ENCODE assay signal across 15 cellular contexts in the genomic region with DNA sequence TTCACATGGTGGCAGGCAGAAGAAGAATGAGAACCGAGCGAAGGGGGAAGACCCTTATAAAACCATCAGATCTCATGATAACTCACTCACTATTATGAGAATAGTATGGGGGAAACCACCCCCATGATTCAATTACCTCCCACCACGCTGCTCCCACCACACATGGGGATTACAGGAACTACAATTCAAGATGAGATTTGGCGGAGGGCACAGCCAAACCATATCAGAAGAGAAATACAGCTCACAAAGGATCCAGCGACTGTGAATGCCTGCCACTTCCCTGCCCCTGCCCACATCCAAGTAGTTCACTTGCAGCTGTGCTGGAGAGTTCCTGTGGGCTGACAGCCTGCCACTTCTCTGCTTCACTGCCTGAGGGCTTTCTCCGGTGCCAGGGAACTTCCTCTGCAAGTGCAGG.
"Had no signal": no experiment of that assay in that cellular context is flagged by ENCODE, and none has a peak within 500 bp of the region (broad histone marks: within the 10 kb centered on the region; RNA-seq: fewer than 3 reads in every experiment).

No MANE protein-coding gene starts in this region.

- H3K4me1 ChIP-seq: ascending aorta, gastrocnemius medialis, psoas muscle, transverse colon had no signal

- H3K9me3 ChIP-seq: ascending aorta, gastrocnemius medialis, transverse colon had no signal

- ATAC-seq: gastrocnemius medialis, heart right ventricle, left lobe of liver, psoas muscle, sciatic nerve had no signal

- H3K4me3 ChIP-seq: ascending aorta, gastrocnemius medialis, heart right ventricle, psoas muscle, transverse colon had no signal

- H3K36me3 ChIP-seq: ascending aorta, gastrocnemius medialis, heart right ventricle, transverse colon had no signal

- H3K27me3 ChIP-seq: ascending aorta, gastrocnemius medialis, heart right ventricle, transverse colon had no signal

- H3K27ac ChIP-seq: ascending aorta, gastrocnemius medialis, heart right ventricle, psoas muscle, transverse colon, VCaP had no signal

- H3K4me3 Mint-ChIP-seq: memory B cell, nephron had no signal

- H3K27ac Mint-ChIP-seq: memory B cell, nephron had no signal

- H3K36me3 Mint-ChIP-seq: memory B cell had no signal

- H3K4me1 Mint-ChIP-seq: memory B cell had no signal

- DNase-seq: activated CD4-positive, alpha-beta T cell treated with anti-CD3 and anti-CD28 coated beads for 4 hours; activated gamma-delta T cell; activated T-cell treated with anti-CD3 and anti-CD28 coated beads for 4 hours; gastrocnemius medialis; heart right ventricle; psoas muscle; stimulated activated CD4-positive, alpha-beta T cell treated with anti-CD3 and anti-CD28 coated beads, Interleukin-4, amount 100 ng/mL, for 24 hours; T1000; transverse colon had no signal
